ENCODE assay signal across 25 cellular contexts in genomic region chr14:100819829-100820475, GRCh38. TPM values are rescaled to one million over a fixed set of nuclear protein-coding genes. Genes with fewer than 3 reads are reported as not detected.
DNase-seq lines count a peak whose midpoint lies in the region; ATAC-seq and TF ChIP-seq lines count a peak whose summit lies in the region.
"Had no signal": no experiment of that assay in that cellular context is flagged by ENCODE, and none has a peak within 500 bp of the region (broad histone marks: within the 10 kb centered on the region; RNA-seq: fewer than 3 reads in every experiment).

No MANE protein-coding gene starts in this region.

- H3K4me1 ChIP-seq in hepatocyte (ENCODE audit: insufficient read depth) (peaks cover 64% of the 10 kb centered on the region), neuronal stem cell (ENCODE audit: control insufficient read depth in 2 of 2, insufficient read depth in 1 of 2, low read depth in 1 of 2, low read length in 2 of 2) (peaks cover 7 to 16% of the 10 kb centered on the region in 2 donors)

- peaks cover 4% of the 10 kb centered on the region for H3K79me1 ChIP-seq in neuronal stem cell (ENCODE audit: low read depth, low read length)

- H3K18ac ChIP-seq in neuronal stem cell (ENCODE audit: low read length): peak overlapping the region; percentile 90

- H3K4me3 ChIP-seq in hepatocyte (no peak overlapping the region), neuronal stem cell (ENCODE audit: low read length in 2 of 2) (no peak overlapping the region)
- H3K4me3 ChIP-seq: BLaER1 treated with 17β-estradiol and CSF1 and Interleukin-3, amounts not matched to agents 10 nM and 100 nM; SJCRH30 had no signal

- TF ChIP-seq CTCF in natural killer cell (IDR thresholded peaks at IDR 0.05) (no peak), hepatocyte (IDR thresholded peaks at IDR 0.05; ENCODE audit: poor library complexity) (no peak)

- H3K4ac ChIP-seq in neuronal stem cell (ENCODE audit: low read length): peak overlapping the region; percentile 96

- peak overlapping the region; percentile 39 for H3K14ac ChIP-seq in neuronal stem cell (ENCODE audit: low read length)

- H2BK15ac ChIP-seq in neuronal stem cell (ENCODE audit: low read length): peak overlapping the region; percentile 90

- H3K27me3 Mint-ChIP-seq in natural killer cell treated with Interleukin-12 subunit alpha and Interleukin-12 subunit beta and Interleukin-15 and Interleukin-18, amount 100 ng/mL, for 72 hours: peaks cover 3 to 16% of the 10 kb centered on the region in 2 donors
- peaks cover 14 to 32% of the 10 kb centered on the region in 2 donors for H3K27me3 Mint-ChIP-seq in natural killer cell (ENCODE audit: low read depth in 2 of 2)

- no peaks in the 10 kb centered on the region for H4K20me1 ChIP-seq in hepatocyte (ENCODE audit: insufficient read depth, poor library complexity, severe bottlenecking)
- H4K20me1 ChIP-seq: BLaER1 treated with 17β-estradiol and CSF1 and Interleukin-3, amounts not matched to agents 10 nM and 100 nM had no signal

- no peaks in the 10 kb centered on the region for H3K4me1 Mint-ChIP-seq in natural killer cell treated with Interleukin-12 subunit alpha and Interleukin-12 subunit beta and Interleukin-15 and Interleukin-18, amount 100 ng/mL, for 72 hours (ENCODE audit: low read depth in 2 of 2)
- H3K4me1 Mint-ChIP-seq in natural killer cell: peaks cover 0 to 5% of the 10 kb centered on the region in 2 donors

- H3K9ac ChIP-seq in neuronal stem cell (ENCODE audit: low read depth, low read length, poor library complexity): peak overlapping the region; percentile 54
- H3K9ac ChIP-seq: BLaER1 treated with 17β-estradiol and CSF1 and Interleukin-3, amounts not matched to agents 10 nM and 100 nM had no signal

- H3K27ac ChIP-seq in hepatocyte: peak overlapping the region; percentile 87
- H3K27ac ChIP-seq in neuronal stem cell (replicated peaks; ENCODE audit: low read length): no peak overlapping the region
- H3K27ac ChIP-seq: BLaER1 treated with 17β-estradiol and CSF1 and Interleukin-3, amounts not matched to agents 10 nM and 100 nM; SJCRH30 had no signal

- peak overlapping the region; percentile 99 for H2AK5ac ChIP-seq in neuronal stem cell (ENCODE audit: low read depth, low read length)

- H2BK120ac ChIP-seq in neuronal stem cell (ENCODE audit: low read depth, low read length): peak overlapping the region; percentile 89

- intact Hi-C loops in natural killer cell (cut with micrococcal nuclease): no loop called here

- ATAC-seq in natural killer cell treated with Interleukin-12 subunit alpha and Interleukin-12 subunit beta and Interleukin-15 and Interleukin-18, amount 100 ng/mL, for 72 hours: peak; percentile 17 to 34
- ATAC-seq in natural killer cell (no peak), GM19023 (IDR thresholded peaks at IDR 0.05; ENCODE audit: unreplicated experiment) (no peak)
- ATAC-seq: HCT116, SK-N-SH treated with all-trans-retinoic acid at 6 μM for 48 hours had no signal

- no peak overlapping the region for H3K4me3 Mint-ChIP-seq in natural killer cell treated with Interleukin-12 subunit alpha and Interleukin-12 subunit beta and Interleukin-15 and Interleukin-18, amount 100 ng/mL, for 72 hours
- no peak overlapping the region for H3K4me3 Mint-ChIP-seq in natural killer cell
- H3K4me3 Mint-ChIP-seq: CD4-positive, alpha-beta T cell had no signal

- no peaks in the 10 kb centered on the region for H3K27me3 ChIP-seq in hepatocyte
- no peaks in the 10 kb centered on the region for H3K27me3 ChIP-seq in neuronal stem cell (ENCODE audit: control insufficient read depth in 3 of 3, insufficient read depth in 3 of 3, low read depth in 1 of 3, low read length in 3 of 3)
- H3K27me3 ChIP-seq: BLaER1 treated with 17β-estradiol and CSF1 and Interleukin-3, amounts not matched to agents 10 nM and 100 nM; SJCRH30 had no signal

- H3K27ac Mint-ChIP-seq in natural killer cell treated with Interleukin-12 subunit alpha and Interleukin-12 subunit beta and Interleukin-15 and Interleukin-18, amount 100 ng/mL, for 72 hours: no peak overlapping the region
- no peak overlapping the region for H3K27ac Mint-ChIP-seq in natural killer cell
- H3K27ac Mint-ChIP-seq: CD4-positive, alpha-beta T cell had no signal

- DNase-seq in natural killer cell treated with Interleukin-12 subunit alpha and Interleukin-12 subunit beta and Interleukin-15 and Interleukin-18, amount 100 ng/mL, for 72 hours (ENCODE audit: low spot score): no peak
- DNase-seq in natural killer cell (no peak), hepatocyte (ENCODE audit: low spot score) (no peak), neuronal stem cell (ENCODE audit: low spot score) (no peak)
- DNase-seq in stimulated activated CD4-positive, alpha-beta T cell treated with anti-CD3 and anti-CD28 coated beads, Interleukin-12 subunit alpha, Interleukin-12 subunit beta, amount 100 ng/mL, for 4 hours: no peak
- no peak for DNase-seq in stimulated activated naive CD4-positive, alpha-beta T cell (lab: John Stamatoyannopoulos, UW)
- DNase-seq: AML-193; CD4-positive, alpha-beta T cell; COR-L47; GOT3; KBM-7; MV-4-11; NCI-H1105; NCI-H1436 treated with DMSO at 0.1 percent for 48 hours; NCI-H187 treated with DMSO at 0.1 percent for 48 hours; NCI-H2171 treated with DMSO at 0.1 percent for 48 hours; NCI-H345; NCI-H510A treated with DMSO at 0.1 percent for 48 hours; SJCRH30 had no signal

- peak overlapping the region; percentile 71 for H3K23ac ChIP-seq in neuronal stem cell (ENCODE audit: low read depth, low read length, poor library complexity)

- H2BK12ac ChIP-seq in neuronal stem cell (ENCODE audit: low read length): peak overlapping the region; percentile 100

- H3K9me3 Mint-ChIP-seq in natural killer cell treated with Interleukin-12 subunit alpha and Interleukin-12 subunit beta and Interleukin-15 and Interleukin-18, amount 100 ng/mL, for 72 hours: no peaks in the 10 kb centered on the region
- no peaks in the 10 kb centered on the region for H3K9me3 Mint-ChIP-seq in natural killer cell
- H3K9me3 Mint-ChIP-seq: CD4-positive, alpha-beta T cell had no signal

- H4K91ac ChIP-seq in neuronal stem cell (ENCODE audit: low read depth, low read length, poor library complexity): peak overlapping the region; percentile 100

- H3K36me3 Mint-ChIP-seq in natural killer cell treated with Interleukin-12 subunit alpha and Interleukin-12 subunit beta and Interleukin-15 and Interleukin-18, amount 100 ng/mL, for 72 hours: no peaks in the 10 kb centered on the region
- no peaks in the 10 kb centered on the region for H3K36me3 Mint-ChIP-seq in natural killer cell

- peak overlapping the region; percentile 48 for H2BK5ac ChIP-seq in neuronal stem cell (ENCODE audit: low read length)

- H3K79me2 ChIP-seq in hepatocyte: no peaks in the 10 kb centered on the region

- H3K4me2 ChIP-seq in hepatocyte: no peak overlapping the region
- H3K4me2 ChIP-seq in neuronal stem cell (ENCODE audit: insufficient read depth, low read length, poor library complexity, severe bottlenecking): no peak overlapping the region
- H3K4me2 ChIP-seq: BLaER1 treated with 17β-estradiol and CSF1 and Interleukin-3, amounts not matched to agents 10 nM and 100 nM had no signal

- peak overlapping the region; percentile 68 for H4K8ac ChIP-seq in neuronal stem cell (ENCODE audit: low read depth, low read length)

- H3K9me3 ChIP-seq in hepatocyte (ENCODE audit: low read depth) (no peaks in the 10 kb centered on the region), neuronal stem cell (replicated peaks in 1 of 2; ENCODE audit: control insufficient read depth in 2 of 2, insufficient read depth in 1 of 2, low read depth in 1 of 2, low read length in 2 of 2) (no peaks in the 10 kb centered on the region)
- H3K9me3 ChIP-seq: SJCRH30 had no signal

- 98% methylated on average over 19 of the region's 22 CpGs for WGBS in hepatocyte (ENCODE audit: low lambda C conversion rate, missing lambda C conversion rate)
- no CpG with 5 or more reads among the region's 22 CpGs for WGBS in neuronal stem cell (ENCODE audit: extremely low coverage in 2 of 2, insufficient read length in 2 of 2, insufficient replicate concordance in 1 of 2), 2 donors

- H3K36me3 ChIP-seq in hepatocyte (replicated peaks; ENCODE audit: insufficient read depth, low read depth): no peaks in the 10 kb centered on the region
- no peaks in the 10 kb centered on the region for H3K36me3 ChIP-seq in neuronal stem cell (replicated peaks in 1 of 2; ENCODE audit: control insufficient read depth in 2 of 2, insufficient read depth in 2 of 2, low read length in 2 of 2)
- H3K36me3 ChIP-seq: BLaER1 treated with 17β-estradiol and CSF1 and Interleukin-3, amounts not matched to agents 10 nM and 100 nM; SJCRH30 had no signal

- H3K9me2 ChIP-seq in hepatocyte (replicated peaks; ENCODE audit: insufficient read depth): no peaks in the 10 kb centered on the region

- no peak overlapping the region for H2AFZ ChIP-seq in hepatocyte
- no peak overlapping the region for H2AFZ ChIP-seq in neuronal stem cell (ENCODE audit: low read length)

RNA-seq across cellular contexts. Expression of gene MEG3, which starts 6.0 kb away (rescaled TPM):
- total RNA-seq in natural killer cell treated with Interleukin-12 subunit alpha and Interleukin-12 subunit beta and Interleukin-15 and Interleukin-18, amount 100 ng/mL, for 72 hours: not detected
- 1 to 10 TPM; 1.0 to 6.6 (median 1.9) TPM for total RNA-seq in natural killer cell
- total RNA-seq in hepatocyte: not detected in 2 replicates
- polyA plus RNA-seq in hepatocyte: 0.16 TPM in 1 of 2 replicates, not detected in the other
- polyA plus RNA-seq in neuronal stem cell (2013, experiment 1 of 2): 61.0 TPM
- 58.1 TPM for polyA plus RNA-seq in neuronal stem cell (2013, experiment 2 of 2)
- total RNA-seq: CD4-positive, alpha-beta T cell; HT-29; MCF 10A had no signal

Comparison
In these comparisons a context has a peak if more than half of its experiments do, and no peak if none do; other contexts are left out.
1. ATAC-seq: peak in natural killer cell treated with Interleukin-12 subunit alpha and Interleukin-12 subunit beta and Interleukin-15 and Interleukin-18, amount 100 ng/mL, for 72 hours (2 of 2); none in natural killer cell (0 of 3) and GM19023 (single experiment).